In genomic region chr2:101812226-101812625, GRCh38 we compare ENCODE assay signal across 24 cellular contexts.
"Had no signal": no experiment of that assay in that cellular context is flagged by ENCODE, and none has a peak within 500 bp of the region (broad histone marks: within the 10 kb centered on the region; RNA-seq: fewer than 3 reads in every experiment).

No MANE protein-coding gene starts in this region.

- H3K27ac ChIP-seq: epithelial cell of prostate, neural progenitor cell, testis, vagina had no signal

- H3K9me3 Mint-ChIP-seq: type B pancreatic cell had no signal

- H3K27ac Mint-ChIP-seq: neural progenitor cell had no signal

- ATAC-seq: left colon; mucosa of descending colon; sciatic nerve; stimulated activated naive B cell treated with anti-CD40 and anti-IgM and Interleukin-4, amounts not matched to agents 10 μg/mL and 1 μg/mL and 100 μg/mL, for 72 hours had no signal

- DNase-seq: activated CD4-positive, alpha-beta T cell treated with anti-CD3 and anti-CD28 coated beads for 4 hours; activated CD4-positive, alpha-beta T cell treated with anti-CD3 and anti-CD28 coated beads, Interleukin-2, amount 50 U/mL, for 48 hours; activated CD4-positive, CD25-positive, alpha-beta regulatory T cell; activated effector memory CD4-positive, alpha-beta T cell treated with anti-CD3 and anti-CD28 coated beads, Interleukin-2, amount 50 U/mL, for 16 hours; activated naive CD4-positive, alpha-beta T cell treated with anti-CD3 and anti-CD28 coated beads, Interleukin-2, amount 50 U/mL, for 16 hours; aorta; central memory CD4-positive, alpha-beta T cell; foreskin fibroblast; left colon; mesenchymal stem cell; mucosa of descending colon; posterior cingulate gyrus; small intestine; stimulated activated CD4-positive, alpha-beta T cell treated with anti-CD3 and anti-CD28 coated beads, Interleukin-15, amount 100 ng/mL, for 24 hours; stimulated activated CD4-positive, alpha-beta T cell treated with anti-CD3 and anti-CD28 coated beads, Interleukin-2, amount 100 ng/mL, for 48 hours; stimulated activated CD8-positive, alpha-beta memory T cell treated with anti-CD3 and anti-CD28 coated beads, Interleukin-4, amount 100 ng/mL, for 48 hours; stimulated activated naive B cell treated with anti-CD40 and anti-IgM and Interleukin-4, amounts not matched to agents 10 μg/mL and 1 μg/mL and 100 μg/mL, for 72 hours; T-helper 1 cell; testis had no signal

- H3K4me3 Mint-ChIP-seq: neural progenitor cell; stimulated activated naive B cell treated with anti-CD40 and anti-IgM and Interleukin-4, amounts not matched to agents 10 μg/mL and 1 μg/mL and 100 μg/mL, for 72 hours had no signal

- H3K27me3 Mint-ChIP-seq: stimulated activated naive B cell treated with anti-CD40 and anti-IgM and Interleukin-4, amounts not matched to agents 10 μg/mL and 1 μg/mL and 100 μg/mL, for 72 hours; type B pancreatic cell had no signal
